ENCODE assay signal across 29 cellular contexts in the genomic region with DNA sequence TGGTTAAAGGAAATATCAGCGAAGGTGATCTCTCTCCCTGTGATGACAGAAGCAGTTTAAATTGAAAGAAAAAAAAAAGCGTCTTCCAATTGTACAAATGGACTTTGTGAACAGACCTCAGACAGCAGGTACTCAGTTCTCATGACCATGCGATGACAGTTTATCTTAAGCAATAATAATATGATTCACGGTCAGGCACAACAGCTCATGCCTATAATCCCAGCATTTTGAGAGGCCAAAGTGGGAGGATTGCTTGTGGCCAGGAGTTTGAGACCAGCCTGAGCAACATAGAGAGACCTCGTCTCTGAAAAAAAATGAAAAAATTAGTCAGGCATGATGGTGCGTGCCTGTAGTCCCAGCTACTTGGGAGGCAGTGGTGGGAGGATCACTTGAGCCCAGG.
"Had no signal": no experiment of that assay in that cellular context is flagged by ENCODE, and none has a peak within 500 bp of the region (broad histone marks: within the 10 kb centered on the region; RNA-seq: fewer than 3 reads in every experiment).

No MANE protein-coding gene starts in this region.

- H3K36me3 Mint-ChIP-seq: natural killer cell had no signal

- H3K27me3 Mint-ChIP-seq: naive B cell; progenitor cell of endocrine pancreas; stimulated activated memory B cell treated with anti-CD40 and anti-IgM and Interleukin-4, amounts not matched to agents 10 μg/mL and 1 μg/mL and 100 μg/mL, for 72 hours had no signal

- H3K27ac ChIP-seq: left lung, neural progenitor cell, neutrophil, right atrium auricular region, right lobe of liver, stomach, testis, transverse colon, upper lobe of left lung, vagina had no signal

- H3K4me3 ChIP-seq: left lung, lung, neural progenitor cell, right atrium auricular region, right lobe of liver, smooth muscle cell, stomach, testis, thyroid gland, transverse colon, upper lobe of left lung, vagina had no signal

- H3K27me3 ChIP-seq: left lung, neural progenitor cell, neutrophil, right atrium auricular region, right lobe of liver, stomach, testis, thyroid gland, transverse colon, upper lobe of left lung, vagina had no signal

- H3K27ac Mint-ChIP-seq: mesothelial cell of epicardium; naive B cell; natural killer cell; nephron progenitor cell; neural progenitor cell; progenitor cell of endocrine pancreas; stimulated activated memory B cell treated with anti-CD40 and anti-IgM and Interleukin-4, amounts not matched to agents 10 μg/mL and 1 μg/mL and 100 μg/mL, for 72 hours had no signal

- H3K9me3 ChIP-seq: left lung, neutrophil, right atrium auricular region, right lobe of liver, stomach, testis, thyroid gland, transverse colon, upper lobe of left lung, vagina had no signal

- ATAC-seq: left colon; left lung; natural killer cell; right lobe of liver; stimulated activated memory B cell treated with anti-CD40 and anti-IgM and Interleukin-4, amounts not matched to agents 10 μg/mL and 1 μg/mL and 100 μg/mL, for 72 hours had no signal

- H3K4me3 Mint-ChIP-seq: immature natural killer cell; mesothelial cell of epicardium; naive B cell; natural killer cell; nephron progenitor cell; neural progenitor cell; stimulated activated memory B cell treated with anti-CD40 and anti-IgM and Interleukin-4, amounts not matched to agents 10 μg/mL and 1 μg/mL and 100 μg/mL, for 72 hours had no signal

- H3K36me3 ChIP-seq: neural progenitor cell had no signal

- H3K4me1 Mint-ChIP-seq: immature natural killer cell; mesothelial cell of epicardium; natural killer cell; nephron progenitor cell; neural progenitor cell; stimulated activated memory B cell treated with anti-CD40 and anti-IgM and Interleukin-4, amounts not matched to agents 10 μg/mL and 1 μg/mL and 100 μg/mL, for 72 hours had no signal

- H3K9ac ChIP-seq: neural progenitor cell had no signal

- DNase-seq: hypothalamus; immature natural killer cell; kidney; left colon; left lung; mesendoderm; naive B cell; natural killer cell; nephron progenitor cell; occipital lobe; right lobe of liver; stimulated activated CD4-positive, alpha-beta T cell treated with anti-CD3 and anti-CD28 coated beads, Interleukin-1b, Interleukin-23, amount 100 ng/mL, for 48 hours; stimulated activated CD4-positive, alpha-beta T cell treated with anti-CD3 and anti-CD28 coated beads, Interleukin-2, amount 100 ng/mL, for 48 hours; stimulated activated CD4-positive, alpha-beta T cell treated with anti-CD3 and anti-CD28 coated beads, Interleukin-4, amount 100 ng/mL, for 4 hours; stimulated activated CD8-positive, alpha-beta memory T cell treated with anti-CD3 and anti-CD28 coated beads, Interleukin-4, amount 100 ng/mL, for 48 hours; stomach; testis; thyroid gland; transverse colon; upper lobe of left lung had no signal

- H3K9me3 Mint-ChIP-seq: immature natural killer cell, natural killer cell, nephron progenitor cell had no signal

- H3K4me1 ChIP-seq: neural progenitor cell, right atrium auricular region, testis, transverse colon, upper lobe of left lung had no signal
